ENCODE assay signal across 11 cellular contexts in the genomic region with DNA sequence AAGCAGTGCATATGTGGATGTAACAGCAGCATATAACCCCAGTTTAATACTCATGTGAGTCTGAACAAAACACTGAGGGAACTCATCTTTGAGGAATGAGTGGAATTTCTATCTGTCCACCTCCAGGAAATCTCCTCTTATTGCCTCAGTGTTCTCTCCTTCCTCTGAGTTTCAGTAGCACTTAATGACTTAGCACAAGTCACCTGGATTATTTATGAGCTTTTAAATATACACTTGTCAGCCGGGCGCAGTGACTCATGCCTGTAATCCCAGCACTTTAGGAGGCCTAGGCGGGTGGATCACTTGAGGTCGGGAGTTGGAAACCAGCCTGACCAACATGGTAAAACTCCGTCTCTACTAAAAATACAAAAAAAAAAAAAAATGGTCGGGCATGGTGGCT. TPM values are rescaled to one million over a fixed set of nuclear protein-coding genes. Genes with fewer than 3 reads are reported as not detected.
DNase-seq lines count a peak whose midpoint lies in the region; ATAC-seq, FAIRE-seq and TF ChIP-seq lines count a peak whose summit lies in the region.
"Had no signal": no experiment of that assay in that cellular context is flagged by ENCODE, and none has a peak within 500 bp of the region (broad histone marks: within the 10 kb centered on the region; RNA-seq: fewer than 3 reads in every experiment).

No MANE protein-coding gene starts in this region.

- no peaks in the 10 kb centered on the region for H3K79me2 ChIP-seq in ACC112 (ENCODE audit: control insufficient read depth, insufficient read depth, low read length, unreplicated experiment)

- FAIRE-seq in D721Med (lab: Jason Lieb, UNC), result no peak

- in situ Hi-C loops in G401 (cut with HindIII; ENCODE audit: low sequenced_read_pairs), result no loop called here

- H3K27me3 ChIP-seq in ACC112 (ENCODE audit: insufficient read depth, low read length), result no peaks in the 10 kb centered on the region

- peak overlapping the region; percentile 51; the same call in 1 of the 2 replicates for H3K27ac Mint-ChIP-seq in HFFc6
- H3K27ac Mint-ChIP-seq: CD4-positive, alpha-beta T cell; memory B cell had no signal

- ATAC-seq in activated CD4-positive, CD25-positive, alpha-beta regulatory T cell treated with anti-CD3 and anti-CD28 coated beads, Interleukin-2, amount 50 U/mL, for 24 hours, result no peak

- H3K4me3 ChIP-seq in ACC112 (ENCODE audit: low read depth, low read length), result no peak overlapping the region; the same call in 1 of the 2 replicates

- no peak overlapping the region for H2AFZ ChIP-seq in ACC112 (ENCODE audit: low read length, unreplicated experiment)

- peaks cover 9% of the 10 kb centered on the region; the same call in 1 of the 2 replicates for H3K9me3 Mint-ChIP-seq in HFFc6
- H3K9me3 Mint-ChIP-seq: CD4-positive, alpha-beta T cell had no signal

- TF ChIP-seq CTCF in HFFc6 (IDR thresholded peaks at IDR 0.05) (no peak), D721Med (IDR thresholded peaks at IDR 0.05; ENCODE audit: insufficient read depth, missing control alignments) (no peak)

- peaks cover 8% of the 10 kb centered on the region; the same call in 1 of the 2 replicates for H3K36me3 Mint-ChIP-seq in HFFc6 (ENCODE audit: low read depth)
- H3K36me3 Mint-ChIP-seq: memory B cell had no signal

- peaks cover 43% of the 10 kb centered on the region for H3K4me1 Mint-ChIP-seq in HFFc6 (ENCODE audit: low read depth)

- H3K27ac ChIP-seq in ACC112 (ENCODE audit: low read depth, low read length), result peak overlapping the region; percentile 74

- no peak overlapping the region for H3K4me3 Mint-ChIP-seq in HFFc6
- H3K4me3 Mint-ChIP-seq: CD4-positive, alpha-beta T cell; memory B cell had no signal

- peaks cover 19% of the 10 kb centered on the region for H3K4me1 ChIP-seq in ACC112 (ENCODE audit: control insufficient read depth, insufficient read depth, low read length, unreplicated experiment)

- peaks cover 14% of the 10 kb centered on the region for H3K27me3 Mint-ChIP-seq in HFFc6 (ENCODE audit: insufficient read depth)
- H3K27me3 Mint-ChIP-seq: CD4-positive, alpha-beta T cell had no signal

- DNase-seq in HFFc6 (peak; percentile 94), amniotic epithelial cell (ENCODE audit: low read depth) (peak; percentile 99), islet precursor cell (peak; percentile 90), D721Med (ENCODE audit: insufficient read length, low spot score) (no peak), SK-N-DZ (ENCODE audit: low spot score) (no peak), G401 (ENCODE audit: low spot score) (no peak)
- DNase-seq: CD4-positive, alpha-beta T cell; stimulated activated CD4-positive, alpha-beta T cell treated with anti-CD3 and anti-CD28 coated beads, Interleukin-2, amount 100 ng/mL, for 48 hours had no signal

- H3K36me3 ChIP-seq in ACC112 (ENCODE audit: insufficient read depth, low read length), result no peaks in the 10 kb centered on the region; the same call in 1 of the 2 replicates

RNA-seq across cellular contexts. Expression of a gene that starts 4.3 kb away (rescaled TPM):
- 1 to 10 TPM; 1.2 to 2.4 (median 1.8) TPM for total RNA-seq in HFFc6 (2021; fragmentation: NEBNext Ultra II Directional; extraction: Animal tissue kit (Norgen Biotek cat#: 25700))
- 43.3 and 65.3 TPM in 2 replicates for polyA plus RNA-seq in SK-N-DZ (2014; cell fraction: cytosol; rRNA removed)
- polyA plus RNA-seq in SK-N-DZ (2014; cell fraction: nucleus; rRNA removed), result 31.6 and 38.2 TPM in 2 replicates
- total RNA-seq in G401 (2014; rRNA removed; shearing (Covaris generic)), result 44.8 and 53.2 TPM in 2 replicates

RNA-seq across cellular contexts. Expression of a gene that starts 25.8 kb away (rescaled TPM):
- total RNA-seq in HFFc6 (2021; fragmentation: NEBNext Ultra II Directional; extraction: Animal tissue kit (Norgen Biotek cat#: 25700)), result 10 to 100 TPM; 32.7 to 51.0 (median 40.3) TPM
- polyA plus RNA-seq in SK-N-DZ (2014; cell fraction: cytosol; rRNA removed), result 47.0 and 52.0 TPM in 2 replicates
- 16.3 and 24.3 TPM in 2 replicates for polyA plus RNA-seq in SK-N-DZ (2014; cell fraction: nucleus; rRNA removed)
- 14.3 and 22.5 TPM in 2 replicates for total RNA-seq in G401 (2014; rRNA removed; shearing (Covaris generic))

Comparison
In these comparisons a context has a peak if more than half of its experiments do, and no peak if none do; other contexts are left out.
1. DNase-seq: peak in HFFc6 (single experiment), amniotic epithelial cell (single experiment) and islet precursor cell (single experiment); none in D721Med (single experiment), SK-N-DZ (single experiment) and G401 (single experiment).
2. RNA of a gene that starts 4.3 kb away (total RNA-seq): 44.8 to 53.2 TPM in G401; 1.2 to 2.4 TPM in HFFc6; every median in the first group is over 10 times any median in the second.